In genomic region chr3:39809181-39809994, GRCh38 we compare ENCODE assay signal across 1 cellular context.
A peak's percentile ranks its signal among the peaks of the same experiment; 100 is the strongest.
TF ChIP-seq lines count a peak whose summit lies in the region.

Gene MYRIP, plus strand, starts transcription at chr3:39809609. Its CDS starts 91,208 bp downstream, at chr3:39900817.

TF ChIP-seq in HepG2, 621 proteins besides CTCF, POLR2A, EP300 and RAD21 (continued from another document and continues in another):
- TF ChIP-seq KIAA2018 (CRISPR knock-in tag; IDR thresholded peaks at IDR 0.05; ENCODE audit: borderline replicate concordance) = no peak
- no peak for TF ChIP-seq ATF7 (IDR thresholded peaks at IDR 0.05)
- no peak for TF ChIP-seq ATF7 (CRISPR knock-in tag; IDR thresholded peaks at IDR 0.05)
- no peak for TF ChIP-seq ZKSCAN5 (CRISPR knock-in tag; IDR thresholded peaks at IDR 0.05)
- TF ChIP-seq JUN (CRISPR knock-in tag; IDR thresholded peaks at IDR 0.05) = no peak
- TF ChIP-seq, protein P1, sequence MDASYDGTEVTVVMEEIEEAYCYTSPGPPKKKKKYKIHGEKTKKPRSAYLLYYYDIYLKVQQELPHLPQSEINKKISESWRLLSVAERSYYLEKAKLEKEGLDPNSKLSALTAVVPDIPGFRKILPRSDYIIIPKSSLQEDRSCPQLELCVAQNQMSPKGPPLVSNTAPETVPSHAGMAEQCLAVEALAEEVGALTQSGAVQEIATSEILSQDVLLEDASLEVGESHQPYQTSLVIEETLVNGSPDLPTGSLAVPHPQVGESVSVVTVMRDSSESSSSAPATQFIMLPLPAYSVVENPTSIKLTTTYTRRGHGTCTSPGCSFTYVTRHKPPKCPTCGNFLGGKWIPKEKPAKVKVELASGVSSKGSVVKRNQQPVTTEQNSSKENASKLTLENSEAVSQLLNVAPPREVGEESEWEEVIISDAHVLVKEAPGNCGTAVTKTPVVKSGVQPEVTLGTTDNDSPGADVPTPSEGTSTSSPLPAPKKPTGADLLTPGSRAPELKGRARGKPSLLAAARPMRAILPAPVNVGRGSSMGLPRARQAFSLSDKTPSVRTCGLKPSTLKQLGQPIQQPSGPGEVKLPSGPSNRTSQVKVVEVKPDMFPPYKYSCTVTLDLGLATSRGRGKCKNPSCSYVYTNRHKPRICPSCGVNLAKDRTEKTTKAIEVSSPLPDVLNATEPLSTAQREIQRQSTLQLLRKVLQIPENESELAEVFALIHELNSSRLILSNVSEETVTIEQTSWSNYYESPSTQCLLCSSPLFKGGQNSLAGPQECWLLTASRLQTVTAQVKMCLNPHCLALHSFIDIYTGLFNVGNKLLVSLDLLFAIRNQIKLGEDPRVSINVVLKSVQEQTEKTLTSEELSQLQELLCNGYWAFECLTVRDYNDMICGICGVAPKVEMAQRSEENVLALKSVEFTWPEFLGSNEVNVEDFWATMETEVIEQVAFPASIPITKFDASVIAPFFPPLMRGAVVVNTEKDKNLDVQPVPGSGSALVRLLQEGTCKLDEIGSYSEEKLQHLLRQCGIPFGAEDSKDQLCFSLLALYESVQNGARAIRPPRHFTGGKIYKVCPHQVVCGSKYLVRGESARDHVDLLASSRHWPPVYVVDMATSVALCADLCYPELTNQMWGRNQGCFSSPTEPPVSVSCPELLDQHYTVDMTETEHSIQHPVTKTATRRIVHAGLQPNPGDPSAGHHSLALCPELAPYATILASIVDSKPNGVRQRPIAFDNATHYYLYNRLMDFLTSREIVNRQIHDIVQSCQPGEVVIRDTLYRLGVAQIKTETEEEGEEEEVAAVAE (CRISPR knock-in tag; IDR thresholded peaks at IDR 0.05; ENCODE audit: borderline replicate concordance) = no peak
- TF ChIP-seq, protein P2, sequence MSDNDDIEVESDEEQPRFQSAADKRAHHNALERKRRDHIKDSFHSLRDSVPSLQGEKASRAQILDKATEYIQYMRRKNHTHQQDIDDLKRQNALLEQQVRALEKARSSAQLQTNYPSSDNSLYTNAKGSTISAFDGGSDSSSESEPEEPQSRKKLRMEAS (IDR thresholded peaks at IDR 0.05) = peak; percentile 81
- peak; percentile 61 for TF ChIP-seq BORCS8-MEF2B (CRISPR knock-in tag; IDR thresholded peaks at IDR 0.05)
- TF ChIP-seq TBX3 (IDR thresholded peaks at IDR 0.05; ENCODE audit: borderline replicate concordance) = no peak
- TF ChIP-seq NFYB (CRISPR knock-in tag; IDR thresholded peaks at IDR 0.05) = peak; percentile 37; the same call in 1 of the 2 replicates
- TF ChIP-seq ADNP (CRISPR knock-in tag; IDR thresholded peaks at IDR 0.05) = no peak
- TF ChIP-seq, protein P3, sequence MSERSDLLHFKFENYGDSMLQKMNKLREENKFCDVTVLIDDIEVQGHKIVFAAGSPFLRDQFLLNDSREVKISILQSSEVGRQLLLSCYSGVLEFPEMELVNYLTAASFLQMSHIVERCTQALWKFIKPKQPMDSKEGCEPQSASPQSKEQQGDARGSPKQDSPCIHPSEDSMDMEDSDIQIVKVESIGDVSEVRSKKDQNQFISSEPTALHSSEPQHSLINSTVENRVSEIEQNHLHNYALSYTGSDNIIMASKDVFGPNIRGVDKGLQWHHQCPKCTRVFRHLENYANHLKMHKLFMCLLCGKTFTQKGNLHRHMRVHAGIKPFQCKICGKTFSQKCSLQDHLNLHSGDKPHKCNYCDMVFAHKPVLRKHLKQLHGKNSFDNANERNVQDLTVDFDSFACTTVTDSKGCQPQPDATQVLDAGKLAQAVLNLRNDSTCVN (CRISPR knock-in tag; IDR thresholded peaks at IDR 0.05; ENCODE audit: borderline replicate concordance) = no peak
- TF ChIP-seq GATAD2A (CRISPR knock-in tag; IDR thresholded peaks at IDR 0.05) = no peak
- TF ChIP-seq IRF1 (CRISPR knock-in tag; IDR thresholded peaks at IDR 0.05; ENCODE audit: low read depth) = no peak
- TF ChIP-seq DDIT3 (CRISPR knock-in tag; IDR thresholded peaks at IDR 0.05) = no peak
- TF ChIP-seq ZNF768 (CRISPR knock-in tag; IDR thresholded peaks at IDR 0.05) = no peak
- TF ChIP-seq ZSCAN9 (CRISPR knock-in tag; IDR thresholded peaks at IDR 0.05; ENCODE audit: borderline replicate concordance) = no peak
- TF ChIP-seq ZBTB8A (CRISPR knock-in tag; IDR thresholded peaks at IDR 0.05; ENCODE audit: borderline replicate concordance, low read depth) = no peak
- no peak for TF ChIP-seq RBM39 (IDR thresholded peaks at IDR 0.05; ENCODE audit: low read depth, low read length, poor library complexity, severe bottlenecking)
- TF ChIP-seq ZNF292 (CRISPR knock-in tag; IDR thresholded peaks at IDR 0.05; ENCODE audit: borderline replicate concordance, low read depth) = no peak
- no peak for TF ChIP-seq SETDB1 (CRISPR knock-in tag; IDR thresholded peaks at IDR 0.05; ENCODE audit: borderline replicate concordance)
- no peak for TF ChIP-seq GABPB1 (CRISPR knock-in tag; IDR thresholded peaks at IDR 0.05)
- no peak for TF ChIP-seq LCORL (IDR thresholded peaks at IDR 0.05)
- no peak for TF ChIP-seq LCORL (CRISPR knock-in tag; IDR thresholded peaks at IDR 0.05)
- TF ChIP-seq SMARCE1 (IDR thresholded peaks at IDR 0.05; ENCODE audit: borderline replicate concordance) = no peak
- TF ChIP-seq ISX (CRISPR knock-in tag; conservative IDR thresholded peaks at IDR 0.05) = no peak
- TF ChIP-seq, protein P4, sequence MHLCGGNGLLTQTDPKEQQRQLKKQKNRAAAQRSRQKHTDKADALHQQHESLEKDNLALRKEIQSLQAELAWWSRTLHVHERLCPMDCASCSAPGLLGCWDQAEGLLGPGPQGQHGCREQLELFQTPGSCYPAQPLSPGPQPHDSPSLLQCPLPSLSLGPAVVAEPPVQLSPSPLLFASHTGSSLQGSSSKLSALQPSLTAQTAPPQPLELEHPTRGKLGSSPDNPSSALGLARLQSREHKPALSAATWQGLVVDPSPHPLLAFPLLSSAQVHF (CRISPR knock-in tag; IDR thresholded peaks at IDR 0.05) = peak; percentile 35; the same call in 1 of the 2 replicates
- peak; percentile 76 for TF ChIP-seq ZNF687 (CRISPR knock-in tag; IDR thresholded peaks at IDR 0.05)
- no peak for TF ChIP-seq GATA4 (IDR thresholded peaks at IDR 0.05; ENCODE audit: borderline replicate concordance, low read depth)
- no peak for TF ChIP-seq GFI1 (CRISPR knock-in tag; IDR thresholded peaks at IDR 0.05; ENCODE audit: borderline replicate concordance)
- no peak for TF ChIP-seq HDAC6 (IDR thresholded peaks at IDR 0.05; ENCODE audit: low read depth, low read length)
- TF ChIP-seq ZNF644 (CRISPR knock-in tag; IDR thresholded peaks at IDR 0.05; ENCODE audit: low read depth) = no peak
- no peak for TF ChIP-seq PAXIP1 (CRISPR knock-in tag; conservative IDR thresholded peaks at IDR 0.05)
- no peak for TF ChIP-seq CBX1 (IDR thresholded peaks at IDR 0.05; ENCODE audit: low read depth)
- no peak for TF ChIP-seq IRF2 (CRISPR knock-in tag; IDR thresholded peaks at IDR 0.05)
